In genomic region chr1:219825355-219825754, GRCh38 we compare ENCODE assay signal across 35 cellular contexts.
"Had no signal": no experiment of that assay in that cellular context is flagged by ENCODE, and none has a peak within 500 bp of the region (broad histone marks: within the 10 kb centered on the region; RNA-seq: fewer than 3 reads in every experiment).

No MANE protein-coding gene starts in this region.

- DNase-seq: activated CD4-positive, alpha-beta memory T cell treated with anti-CD3 and anti-CD28 coated beads for 36 hours; activated CD4-positive, alpha-beta T cell treated with anti-CD3 and anti-CD28 coated beads for 36 hours; activated CD4-positive, alpha-beta T cell treated with anti-CD3 and anti-CD28 coated beads, Interleukin-2, amount 10 ng/mL, durations not matched to agents 24 days and 14 days; activated CD4-positive, CD25-positive, alpha-beta regulatory T cell; activated CD4-positive, CD25-positive, alpha-beta regulatory T cell treated with anti-CD3 and anti-CD28 coated beads, Interleukin-2, amount 50 U/mL, for 72 hours; activated CD8-positive, alpha-beta memory T cell treated with anti-CD3 and anti-CD28 coated beads, Interleukin-2, amount 10 ng/mL, durations not matched to agents 7 days and 5 days; activated CD8-positive, alpha-beta memory T cell treated with anti-CD3 and anti-CD28 coated beads, Interleukin-2, amount 50 U/mL, for 4 hours; activated CD8-positive, alpha-beta T cell treated with anti-CD3 and anti-CD28 coated beads, Interleukin-2, amount 10 ng/mL, durations not matched to agents 7 days and 5 days; activated effector memory CD4-positive, alpha-beta T cell treated with anti-CD3 and anti-CD28 coated beads, Interleukin-2, amount 50 U/mL, for 16 hours; activated naive CD4-positive, alpha-beta T cell treated with anti-CD3 and anti-CD28 coated beads for 36 hours; activated naive CD8-positive, alpha-beta T cell treated with anti-CD3 and anti-CD28 coated beads for 36 hours; activated naive CD8-positive, alpha-beta T cell treated with anti-CD3 and anti-CD28 coated beads, Interleukin-2, amount 50 U/mL, for 24 hours; activated T-cell treated with anti-CD3 and anti-CD28 coated beads, Interleukin-2, amount 50 U/mL, for 1 hour; activated T-cell treated with anti-CD3 and anti-CD28 coated beads, Interleukin-2, amount 50 U/mL, for 48 hours; adrenal gland; amygdala; aorta; body of pancreas; caudate nucleus; cortex of kidney; dermis blood vessel endothelial cell; effector CD4-positive, alpha-beta T cell; effector memory CD8-positive, alpha-beta T cell; erythroblast; foreskin keratinocyte; gastrocnemius medialis; glutamatergic neuron; heart left ventricle; T1000; WERI-Rb-1 had no signal

- H3K4me3 Mint-ChIP-seq: activated CD4-positive, alpha-beta memory T cell treated with anti-CD3 and anti-CD28 coated beads for 36 hours; activated CD4-positive, alpha-beta T cell treated with anti-CD3 and anti-CD28 coated beads for 36 hours; activated CD4-positive, alpha-beta T cell treated with anti-CD3 and anti-CD28 coated beads, Interleukin-2, amount 10 ng/mL, durations not matched to agents 24 days and 14 days; activated CD8-positive, alpha-beta memory T cell treated with anti-CD3 and anti-CD28 coated beads, Interleukin-2, amount 10 ng/mL, durations not matched to agents 7 days and 5 days; activated CD8-positive, alpha-beta T cell treated with anti-CD3 and anti-CD28 coated beads, Interleukin-2, amount 10 ng/mL, durations not matched to agents 7 days and 5 days; activated naive CD4-positive, alpha-beta T cell treated with anti-CD3 and anti-CD28 coated beads for 36 hours; activated naive CD4-positive, alpha-beta T cell treated with anti-CD3 and anti-CD28 coated beads, Interleukin-2, amount 50 U/mL, for 24 hours; activated naive CD8-positive, alpha-beta T cell treated with anti-CD3 and anti-CD28 coated beads for 36 hours; activated naive CD8-positive, alpha-beta T cell treated with anti-CD3 and anti-CD28 coated beads, Interleukin-2, amount 50 U/mL, for 24 hours; activated T-helper 1 cell treated with anti-CD3 and anti-CD28 coated beads, Interleukin-12 subunit alpha, Interleukin-12 subunit beta, Interleukin-2, Interleukin-4 antibody, amounts not matched to agents 30 ng/mL and 10 ng/mL and 1 ng/mL, durations not matched to agents 14 hours and 24 hours and 36 hours; effector memory CD8-positive, alpha-beta T cell; T-helper 2 cell treated with Interferon-gamma antibody and Interleukin-4, amounts not matched to agents 5 μg/mL and 100 μg/mL, for 36 hours had no signal

- H3K27ac Mint-ChIP-seq: activated CD4-positive, alpha-beta memory T cell treated with anti-CD3 and anti-CD28 coated beads for 36 hours; activated CD4-positive, alpha-beta T cell treated with anti-CD3 and anti-CD28 coated beads for 36 hours; activated CD4-positive, alpha-beta T cell treated with anti-CD3 and anti-CD28 coated beads, Interleukin-2, amount 10 ng/mL, durations not matched to agents 24 days and 14 days; activated CD8-positive, alpha-beta memory T cell treated with anti-CD3 and anti-CD28 coated beads, Interleukin-2, amount 10 ng/mL, durations not matched to agents 7 days and 5 days; activated CD8-positive, alpha-beta T cell treated with anti-CD3 and anti-CD28 coated beads, Interleukin-2, amount 10 ng/mL, durations not matched to agents 7 days and 5 days; activated naive CD4-positive, alpha-beta T cell treated with anti-CD3 and anti-CD28 coated beads for 36 hours; activated naive CD4-positive, alpha-beta T cell treated with anti-CD3 and anti-CD28 coated beads, Interleukin-2, amount 50 U/mL, for 24 hours; activated naive CD8-positive, alpha-beta T cell treated with anti-CD3 and anti-CD28 coated beads for 36 hours; activated naive CD8-positive, alpha-beta T cell treated with anti-CD3 and anti-CD28 coated beads, Interleukin-2, amount 50 U/mL, for 24 hours; activated T-helper 1 cell treated with anti-CD3 and anti-CD28 coated beads, Interleukin-12 subunit alpha, Interleukin-12 subunit beta, Interleukin-2, Interleukin-4 antibody, amounts not matched to agents 30 ng/mL and 10 ng/mL and 1 ng/mL, durations not matched to agents 14 hours and 24 hours and 36 hours; activated T-helper 2 cell treated with anti-CD3 and anti-CD28 coated beads, Interferon-gamma antibody, Interleukin-2, Interleukin-4, amounts not matched to agents 10 μg/mL and 5 μg/mL and 100 μg/mL, durations not matched to agents 14 hours and 24 hours and 36 hours; effector memory CD8-positive, alpha-beta T cell; T-helper 2 cell treated with Interferon-gamma antibody and Interleukin-4, amounts not matched to agents 5 μg/mL and 100 μg/mL, for 36 hours had no signal

- H3K4me3 ChIP-seq: adrenal gland, body of pancreas, esophagus muscularis mucosa, gastrocnemius medialis, heart left ventricle had no signal

- H3K9me3 Mint-ChIP-seq: activated CD4-positive, alpha-beta memory T cell treated with anti-CD3 and anti-CD28 coated beads for 36 hours; activated CD4-positive, alpha-beta T cell treated with anti-CD3 and anti-CD28 coated beads, Interleukin-2, amount 10 ng/mL, durations not matched to agents 24 days and 14 days; activated naive CD4-positive, alpha-beta T cell treated with anti-CD3 and anti-CD28 coated beads for 36 hours; activated naive CD4-positive, alpha-beta T cell treated with anti-CD3 and anti-CD28 coated beads, Interleukin-2, amount 50 U/mL, for 24 hours; activated naive CD8-positive, alpha-beta T cell treated with anti-CD3 and anti-CD28 coated beads for 36 hours; activated naive CD8-positive, alpha-beta T cell treated with anti-CD3 and anti-CD28 coated beads, Interleukin-2, amount 50 U/mL, for 24 hours; activated T-helper 1 cell treated with anti-CD3 and anti-CD28 coated beads, Interleukin-12 subunit alpha, Interleukin-12 subunit beta, Interleukin-2, Interleukin-4 antibody, amounts not matched to agents 30 ng/mL and 10 ng/mL and 1 ng/mL, durations not matched to agents 14 hours and 24 hours and 36 hours; activated T-helper 2 cell treated with anti-CD3 and anti-CD28 coated beads, Interferon-gamma antibody, Interleukin-2, Interleukin-4, amounts not matched to agents 10 μg/mL and 5 μg/mL and 100 μg/mL, durations not matched to agents 14 hours and 24 hours and 36 hours; effector memory CD8-positive, alpha-beta T cell; T-helper 2 cell treated with Interferon-gamma antibody and Interleukin-4, amounts not matched to agents 5 μg/mL and 100 μg/mL, for 36 hours had no signal

- H3K4me1 ChIP-seq: adrenal gland, body of pancreas, esophagus muscularis mucosa, foreskin keratinocyte, gastrocnemius medialis, heart left ventricle had no signal

- H3K27me3 Mint-ChIP-seq: activated CD4-positive, alpha-beta memory T cell treated with anti-CD3 and anti-CD28 coated beads for 36 hours; activated CD4-positive, alpha-beta T cell treated with anti-CD3 and anti-CD28 coated beads for 36 hours; activated CD4-positive, alpha-beta T cell treated with anti-CD3 and anti-CD28 coated beads, Interleukin-2, amount 10 ng/mL, durations not matched to agents 24 days and 14 days; activated CD8-positive, alpha-beta memory T cell treated with anti-CD3 and anti-CD28 coated beads, Interleukin-2, amount 10 ng/mL, durations not matched to agents 7 days and 5 days; activated naive CD4-positive, alpha-beta T cell treated with anti-CD3 and anti-CD28 coated beads, Interleukin-2, amount 50 U/mL, for 24 hours; activated naive CD8-positive, alpha-beta T cell treated with anti-CD3 and anti-CD28 coated beads for 36 hours; activated naive CD8-positive, alpha-beta T cell treated with anti-CD3 and anti-CD28 coated beads, Interleukin-2, amount 50 U/mL, for 24 hours; effector memory CD8-positive, alpha-beta T cell had no signal

- H3K4me1 Mint-ChIP-seq: activated CD4-positive, alpha-beta T cell treated with anti-CD3 and anti-CD28 coated beads for 36 hours; activated CD4-positive, alpha-beta T cell treated with anti-CD3 and anti-CD28 coated beads, Interleukin-2, amount 10 ng/mL, durations not matched to agents 24 days and 14 days; activated CD8-positive, alpha-beta memory T cell treated with anti-CD3 and anti-CD28 coated beads, Interleukin-2, amount 10 ng/mL, durations not matched to agents 7 days and 5 days; activated naive CD4-positive, alpha-beta T cell treated with anti-CD3 and anti-CD28 coated beads, Interleukin-2, amount 50 U/mL, for 24 hours; activated naive CD8-positive, alpha-beta T cell treated with anti-CD3 and anti-CD28 coated beads for 36 hours; activated naive CD8-positive, alpha-beta T cell treated with anti-CD3 and anti-CD28 coated beads, Interleukin-2, amount 50 U/mL, for 24 hours had no signal

- H3K36me3 Mint-ChIP-seq: activated CD4-positive, alpha-beta memory T cell treated with anti-CD3 and anti-CD28 coated beads for 36 hours; activated CD8-positive, alpha-beta memory T cell treated with anti-CD3 and anti-CD28 coated beads, Interleukin-2, amount 10 ng/mL, durations not matched to agents 7 days and 5 days; activated naive CD4-positive, alpha-beta T cell treated with anti-CD3 and anti-CD28 coated beads, Interleukin-2, amount 50 U/mL, for 24 hours; activated naive CD8-positive, alpha-beta T cell treated with anti-CD3 and anti-CD28 coated beads for 36 hours had no signal

- H3K27me3 ChIP-seq: adrenal gland, body of pancreas, esophagus muscularis mucosa, foreskin keratinocyte, gastrocnemius medialis, heart left ventricle had no signal

- H3K27ac ChIP-seq: adrenal gland, body of pancreas, esophagus muscularis mucosa, foreskin keratinocyte, gastrocnemius medialis, heart left ventricle, WERI-Rb-1 had no signal

- H3K36me3 ChIP-seq: adrenal gland, esophagus muscularis mucosa, gastrocnemius medialis, heart left ventricle, WERI-Rb-1 had no signal

- ATAC-seq: activated CD4-positive, alpha-beta T cell treated with anti-CD3 and anti-CD28 coated beads for 36 hours; activated CD8-positive, alpha-beta memory T cell treated with anti-CD3 and anti-CD28 coated beads, Interleukin-2, amount 10 ng/mL, durations not matched to agents 7 days and 5 days; activated CD8-positive, alpha-beta T cell treated with anti-CD3 and anti-CD28 coated beads, Interleukin-2, amount 10 ng/mL, durations not matched to agents 7 days and 5 days; activated naive CD8-positive, alpha-beta T cell treated with anti-CD3 and anti-CD28 coated beads, Interleukin-2, amount 50 U/mL, for 24 hours; body of pancreas; effector memory CD8-positive, alpha-beta T cell; foreskin keratinocyte; gastrocnemius medialis; heart left ventricle had no signal

- H3K9me3 ChIP-seq: adrenal gland, body of pancreas, esophagus muscularis mucosa, gastrocnemius medialis, heart left ventricle had no signal
